16 cellular contexts compared by ENCODE assay signal in genomic region chr11:20080032-20080685, GRCh38.
DNase-seq lines count a peak whose midpoint lies in the region; ATAC-seq and TF ChIP-seq lines count a peak whose summit lies in the region.
"Had no signal": no experiment of that assay in that cellular context is flagged by ENCODE, and none has a peak within 500 bp of the region (broad histone marks: within the 10 kb centered on the region; RNA-seq: fewer than 3 reads in every experiment).

No MANE protein-coding gene starts in this region.

- H3K27ac Mint-ChIP-seq in type B pancreatic cell: no peak overlapping the region
- H3K27ac Mint-ChIP-seq: activated CD4-positive, alpha-beta memory T cell treated with anti-CD3 and anti-CD28 coated beads, Interleukin-2, amount 10 ng/mL, durations not matched to agents 7 days and 5 days; naive thymus-derived CD4-positive, alpha-beta T cell had no signal

- peak; percentile 91 for ATAC-seq in GM18868 (IDR thresholded peaks at IDR 0.05; ENCODE audit: unreplicated experiment)
- peak; percentile 78 for ATAC-seq in GM21786 (IDR thresholded peaks at IDR 0.05; ENCODE audit: unreplicated experiment)
- ATAC-seq in HG03460 (IDR thresholded peaks at IDR 0.05; ENCODE audit: unreplicated experiment): peak; percentile 96
- ATAC-seq in left lobe of liver: peak; percentile 20
- ATAC-seq in HG03025 (IDR thresholded peaks at IDR 0.05; ENCODE audit: low FRiP score, unreplicated experiment): no peak
- ATAC-seq: naive thymus-derived CD4-positive, alpha-beta T cell had no signal

- H3K4me1 Mint-ChIP-seq in type B pancreatic cell (ENCODE audit: unreplicated experiment): peaks cover 5% of the 10 kb centered on the region

- no peak for DNase-seq in left lobe of liver (ENCODE audit: low spot score)
- no peak for DNase-seq in NCI-H1105 treated with DMSO at 0.1 percent for 48 hours (lab: John Stamatoyannopoulos, UW)
- no peak for DNase-seq in type B pancreatic cell (ENCODE audit: extremely low spot score, unreplicated experiment)
- DNase-seq in Kasumi-1 (lab: John Stamatoyannopoulos, UW): no peak
- DNase-seq: activated CD4-positive, alpha-beta memory T cell treated with anti-CD3 and anti-CD28 coated beads, Interleukin-2, amount 10 ng/mL, durations not matched to agents 7 days and 5 days; caudate nucleus; effector CD8-positive, alpha-beta T cell; naive thymus-derived CD4-positive, alpha-beta T cell; NCI-H1092 treated with DMSO at 0.1 percent for 48 hours; NK-92 treated with Interleukin-12 subunit alpha and Interleukin-12 subunit beta, amount 100 ng/mL, for 24 hours; SIG-M5; small intestine had no signal

- H3K4me3 Mint-ChIP-seq in type B pancreatic cell: no peak overlapping the region
- H3K4me3 Mint-ChIP-seq: activated CD4-positive, alpha-beta memory T cell treated with anti-CD3 and anti-CD28 coated beads, Interleukin-2, amount 10 ng/mL, durations not matched to agents 7 days and 5 days; naive thymus-derived CD4-positive, alpha-beta T cell had no signal

- no peaks in the 10 kb centered on the region for H3K9me3 Mint-ChIP-seq in type B pancreatic cell
- H3K9me3 Mint-ChIP-seq: activated CD4-positive, alpha-beta memory T cell treated with anti-CD3 and anti-CD28 coated beads, Interleukin-2, amount 10 ng/mL, durations not matched to agents 7 days and 5 days had no signal

- no peaks in the 10 kb centered on the region for H3K27me3 Mint-ChIP-seq in type B pancreatic cell
- H3K27me3 Mint-ChIP-seq: activated CD4-positive, alpha-beta memory T cell treated with anti-CD3 and anti-CD28 coated beads, Interleukin-2, amount 10 ng/mL, durations not matched to agents 7 days and 5 days had no signal

- H3K36me3 Mint-ChIP-seq in type B pancreatic cell: peaks cover 57% of the 10 kb centered on the region
- H3K36me3 Mint-ChIP-seq: naive thymus-derived CD4-positive, alpha-beta T cell had no signal

- no peak for TF ChIP-seq CTCF in type B pancreatic cell (conservative IDR thresholded peaks at IDR 0.05)
